Comparison of ENCODE assay signal across 27 cellular contexts in the genomic region with DNA sequence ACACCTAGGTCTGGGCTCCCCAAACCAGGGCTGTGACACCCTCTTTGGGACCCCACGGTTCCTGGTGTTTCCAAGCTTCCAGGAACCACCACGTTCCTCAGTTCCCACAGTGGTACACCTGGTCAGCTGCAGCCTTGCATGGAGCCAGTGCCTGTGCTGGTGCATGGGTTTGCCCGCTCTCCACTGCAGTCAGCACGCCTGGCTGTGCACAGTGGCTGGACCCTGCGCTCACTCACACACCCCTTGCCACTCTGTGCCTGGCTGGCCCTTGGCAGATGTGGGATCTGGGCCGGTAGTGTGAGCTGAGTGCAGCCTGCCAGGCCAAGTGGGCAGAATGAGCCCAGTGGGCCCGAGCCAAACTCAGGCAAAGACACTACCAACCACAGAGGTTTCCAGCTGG.
"Had no signal": no experiment of that assay in that cellular context is flagged by ENCODE, and none has a peak within 500 bp of the region (broad histone marks: within the 10 kb centered on the region; RNA-seq: fewer than 3 reads in every experiment).

No MANE protein-coding gene starts in this region.

- H3K9me3 ChIP-seq: right lobe of liver, sigmoid colon, suprapubic skin, testis, tibial artery, upper lobe of right lung, uterus had no signal

- H3K9ac ChIP-seq: parathyroid adenoma had no signal

- H3K4me3 ChIP-seq: ovary, psoas muscle, right lobe of liver, sigmoid colon, spleen, suprapubic skin, testis, tibial artery, transverse colon, upper lobe of right lung, uterus had no signal

- H2AFZ ChIP-seq: parathyroid adenoma had no signal

- H3K36me3 ChIP-seq: ovary, right lobe of liver, sigmoid colon, suprapubic skin, upper lobe of right lung, uterus had no signal

- H3K79me2 ChIP-seq: parathyroid adenoma had no signal

- DNase-seq: naive thymus-derived CD8-positive, alpha-beta T cell; nephron progenitor cell; occipital lobe; ovary; right cardiac atrium; right lobe of liver; sigmoid colon; small intestine; spleen; stimulated activated CD4-positive, alpha-beta T cell treated with anti-CD3 and anti-CD28 coated beads, Interleukin-12 subunit alpha, Interleukin-12 subunit beta, amount 100 ng/mL, for 4 hours; stimulated activated CD4-positive, alpha-beta T cell treated with anti-CD3 and anti-CD28 coated beads, Interleukin-1b, Interleukin-23, amount 100 ng/mL, for 48 hours; stimulated activated CD4-positive, alpha-beta T cell treated with anti-CD3 and anti-CD28 coated beads, Interleukin-4, amount 100 ng/mL, for 1 hour; stimulated activated CD4-positive, alpha-beta T cell treated with anti-CD3 and anti-CD28 coated beads, Interleukin-4, amount 100 ng/mL, for 4 hours; stimulated activated CD8-positive, alpha-beta memory T cell treated with anti-CD3 and anti-CD28 coated beads, Interleukin-4, amount 100 ng/mL, for 48 hours; stimulated activated naive CD4-positive, alpha-beta T cell; stimulated activated naive CD8-positive, alpha-beta T cell treated with anti-CD3 and anti-CD28 coated beads, Interleukin-15, amount 100 ng/mL, for 72 hours; stimulated activated naive CD8-positive, alpha-beta T cell treated with anti-CD3 and anti-CD28 coated beads, Interleukin-15, Interleukin-2, amounts not matched to agents 100 U/mL and 50 U/mL, for 24 hours; substantia nigra; testis; tibial artery; transverse colon; upper lobe of right lung; uterus had no signal

- H3K4me1 ChIP-seq: parathyroid adenoma, psoas muscle, right lobe of liver, sigmoid colon, spleen, suprapubic skin, testis, tibial artery, transverse colon, upper lobe of right lung, uterus had no signal

- H3K27me3 ChIP-seq: ovary, right lobe of liver, sigmoid colon, spleen, suprapubic skin, testis, tibial artery, transverse colon, upper lobe of right lung, uterus had no signal

- ATAC-seq: naive thymus-derived CD8-positive, alpha-beta T cell; psoas muscle; right cardiac atrium; stimulated activated memory B cell treated with anti-CD40 and anti-IgM and Interleukin-4, amounts not matched to agents 10 μg/mL and 1 μg/mL and 100 μg/mL, for 72 hours; stimulated activated naive CD8-positive, alpha-beta T cell treated with anti-CD3 and anti-CD28 coated beads, Interleukin-15, amount 100 ng/mL, for 72 hours; stimulated activated naive CD8-positive, alpha-beta T cell treated with anti-CD3 and anti-CD28 coated beads, Interleukin-15, Interleukin-2, amounts not matched to agents 100 U/mL and 50 U/mL, for 24 hours had no signal

- FAIRE-seq: small intestine had no signal

- H3K27ac ChIP-seq: ovary, parathyroid adenoma, psoas muscle, right lobe of liver, sigmoid colon, spleen, suprapubic skin, testis, tibial artery, transverse colon, upper lobe of right lung, uterus had no signal
